Comparison of ENCODE assay signal across 3 cellular contexts in the genomic region with DNA sequence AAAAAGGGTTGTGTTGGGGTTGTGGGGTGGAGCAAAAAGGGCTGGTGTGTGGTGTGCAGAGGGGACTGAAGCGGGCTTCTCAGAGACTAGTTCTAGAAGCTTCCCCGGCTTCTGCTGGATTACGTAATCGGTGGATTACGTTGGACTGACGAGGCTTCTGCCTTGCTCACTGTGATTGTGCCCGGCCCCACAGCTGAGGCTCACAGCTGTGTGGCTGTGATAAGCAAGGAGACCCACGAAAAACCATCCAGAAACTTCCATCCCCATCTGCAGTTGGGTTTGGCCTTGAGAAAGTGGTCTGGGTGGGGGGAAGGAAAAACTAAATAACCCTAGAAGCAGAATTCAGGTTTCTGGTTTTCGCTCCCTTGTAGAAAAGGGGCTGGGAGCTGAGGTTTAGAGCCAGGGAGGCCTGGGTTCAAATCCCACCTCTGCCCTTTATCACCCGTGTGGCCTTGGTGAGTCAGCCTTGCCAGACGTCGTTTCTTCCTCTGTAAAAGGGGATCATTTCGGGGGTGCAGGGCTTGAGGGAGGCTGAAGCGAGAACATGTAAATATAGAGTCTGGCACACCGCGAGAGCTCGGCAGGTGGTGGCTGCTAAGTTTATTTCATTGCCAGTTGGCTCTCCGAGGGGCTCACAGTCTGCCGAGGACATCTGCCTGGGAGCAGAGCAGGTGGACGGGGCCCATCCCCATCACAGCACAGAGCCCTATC.
TF ChIP-seq lines count a peak whose summit lies in the region.

No MANE protein-coding gene starts in this region.

TF ChIP-seq in GM23338, 12 proteins besides CTCF, POLR2A, EP300 and RAD21 (continues in another document):
- TF ChIP-seq JUNB (IDR thresholded peaks at IDR 0.05; ENCODE audit: unreplicated experiment): no peak
- TF ChIP-seq STAT1 (IDR thresholded peaks at IDR 0.05; ENCODE audit: unreplicated experiment): no peak
- TF ChIP-seq, protein P1, sequence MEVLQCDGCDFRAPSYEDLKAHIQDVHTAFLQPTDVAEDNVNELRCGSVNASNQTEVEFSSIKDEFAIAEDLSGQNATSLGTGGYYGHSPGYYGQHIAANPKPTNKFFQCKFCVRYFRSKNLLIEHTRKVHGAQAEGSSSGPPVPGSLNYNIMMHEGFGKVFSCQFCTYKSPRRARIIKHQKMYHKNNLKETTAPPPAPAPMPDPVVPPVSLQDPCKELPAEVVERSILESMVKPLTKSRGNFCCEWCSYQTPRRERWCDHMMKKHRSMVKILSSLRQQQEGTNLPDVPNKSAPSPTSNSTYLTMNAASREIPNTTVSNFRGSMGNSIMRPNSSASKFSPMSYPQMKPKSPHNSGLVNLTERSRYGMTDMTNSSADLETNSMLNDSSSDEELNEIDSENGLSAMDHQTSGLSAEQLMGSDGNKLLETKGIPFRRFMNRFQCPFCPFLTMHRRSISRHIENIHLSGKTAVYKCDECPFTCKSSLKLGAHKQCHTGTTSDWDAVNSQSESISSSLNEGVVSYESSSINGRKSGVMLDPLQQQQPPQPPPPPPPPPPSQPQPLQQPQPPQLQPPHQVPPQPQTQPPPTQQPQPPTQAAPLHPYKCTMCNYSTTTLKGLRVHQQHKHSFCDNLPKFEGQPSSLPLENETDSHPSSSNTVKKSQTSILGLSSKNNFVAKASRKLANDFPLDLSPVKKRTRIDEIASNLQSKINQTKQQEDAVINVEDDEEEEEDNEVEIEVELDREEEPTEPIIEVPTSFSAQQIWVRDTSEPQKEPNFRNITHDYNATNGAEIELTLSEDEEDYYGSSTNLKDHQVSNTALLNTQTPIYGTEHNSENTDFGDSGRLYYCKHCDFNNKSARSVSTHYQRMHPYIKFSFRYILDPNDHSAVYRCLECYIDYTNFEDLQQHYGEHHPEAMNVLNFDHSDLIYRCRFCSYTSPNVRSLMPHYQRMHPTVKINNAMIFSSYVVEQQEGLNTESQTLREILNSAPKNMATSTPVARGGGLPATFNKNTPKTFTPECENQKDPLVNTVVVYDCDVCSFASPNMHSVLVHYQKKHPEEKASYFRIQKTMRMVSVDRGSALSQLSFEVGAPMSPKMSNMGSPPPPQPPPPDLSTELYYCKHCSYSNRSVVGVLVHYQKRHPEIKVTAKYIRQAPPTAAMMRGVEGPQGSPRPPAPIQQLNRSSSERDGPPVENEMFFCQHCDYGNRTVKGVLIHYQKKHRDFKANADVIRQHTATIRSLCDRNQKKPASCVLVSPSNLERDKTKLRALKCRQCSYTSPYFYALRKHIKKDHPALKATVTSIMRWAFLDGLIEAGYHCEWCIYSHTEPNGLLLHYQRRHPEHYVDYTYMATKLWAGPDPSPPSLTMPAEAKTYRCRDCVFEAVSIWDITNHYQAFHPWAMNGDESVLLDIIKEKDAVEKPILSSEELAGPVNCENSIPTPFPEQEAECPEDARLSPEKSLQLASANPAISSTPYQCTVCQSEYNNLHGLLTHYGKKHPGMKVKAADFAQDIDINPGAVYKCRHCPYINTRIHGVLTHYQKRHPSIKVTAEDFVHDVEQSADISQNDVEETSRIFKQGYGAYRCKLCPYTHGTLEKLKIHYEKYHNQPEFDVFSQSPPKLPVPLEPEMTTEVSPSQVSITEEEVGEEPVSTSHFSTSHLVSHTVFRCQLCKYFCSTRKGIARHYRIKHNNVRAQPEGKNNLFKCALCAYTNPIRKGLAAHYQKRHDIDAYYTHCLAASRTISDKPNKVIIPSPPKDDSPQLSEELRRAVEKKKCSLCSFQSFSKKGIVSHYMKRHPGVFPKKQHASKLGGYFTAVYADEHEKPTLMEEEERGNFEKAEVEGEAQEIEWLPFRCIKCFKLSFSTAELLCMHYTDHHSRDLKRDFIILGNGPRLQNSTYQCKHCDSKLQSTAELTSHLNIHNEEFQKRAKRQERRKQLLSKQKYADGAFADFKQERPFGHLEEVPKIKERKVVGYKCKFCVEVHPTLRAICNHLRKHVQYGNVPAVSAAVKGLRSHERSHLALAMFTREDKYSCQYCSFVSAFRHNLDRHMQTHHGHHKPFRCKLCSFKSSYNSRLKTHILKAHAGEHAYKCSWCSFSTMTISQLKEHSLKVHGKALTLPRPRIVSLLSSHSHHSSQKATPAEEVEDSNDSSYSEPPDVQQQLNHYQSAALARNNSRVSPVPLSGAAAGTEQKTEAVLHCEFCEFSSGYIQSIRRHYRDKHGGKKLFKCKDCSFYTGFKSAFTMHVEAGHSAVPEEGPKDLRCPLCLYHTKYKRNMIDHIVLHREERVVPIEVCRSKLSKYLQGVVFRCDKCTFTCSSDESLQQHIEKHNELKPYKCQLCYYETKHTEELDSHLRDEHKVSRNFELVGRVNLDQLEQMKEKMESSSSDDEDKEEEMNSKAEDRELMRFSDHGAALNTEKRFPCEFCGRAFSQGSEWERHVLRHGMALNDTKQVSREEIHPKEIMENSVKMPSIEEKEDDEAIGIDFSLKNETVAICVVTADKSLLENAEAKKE (CRISPR knock-in tag; IDR thresholded peaks at IDR 0.05): no peak
- no peak for TF ChIP-seq EZH2phosphoT487 (IDR thresholded peaks at IDR 0.05; ENCODE audit: unreplicated experiment)
- TF ChIP-seq EZH2 (IDR thresholded peaks at IDR 0.05; ENCODE audit: low read depth, unreplicated experiment): no peak

TF ChIP-seq in K562, 482 proteins besides CTCF, POLR2A, EP300 and RAD21 (continues in another document):
- TF ChIP-seq, protein P2, sequence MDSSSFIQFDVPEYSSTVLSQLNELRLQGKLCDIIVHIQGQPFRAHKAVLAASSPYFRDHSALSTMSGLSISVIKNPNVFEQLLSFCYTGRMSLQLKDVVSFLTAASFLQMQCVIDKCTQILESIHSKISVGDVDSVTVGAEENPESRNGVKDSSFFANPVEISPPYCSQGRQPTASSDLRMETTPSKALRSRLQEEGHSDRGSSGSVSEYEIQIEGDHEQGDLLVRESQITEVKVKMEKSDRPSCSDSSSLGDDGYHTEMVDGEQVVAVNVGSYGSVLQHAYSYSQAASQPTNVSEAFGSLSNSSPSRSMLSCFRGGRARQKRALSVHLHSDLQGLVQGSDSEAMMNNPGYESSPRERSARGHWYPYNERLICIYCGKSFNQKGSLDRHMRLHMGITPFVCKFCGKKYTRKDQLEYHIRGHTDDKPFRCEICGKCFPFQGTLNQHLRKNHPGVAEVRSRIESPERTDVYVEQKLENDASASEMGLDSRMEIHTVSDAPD (CRISPR knock-in tag; IDR thresholded peaks at IDR 0.05): no peak
- TF ChIP-seq KDM2B (CRISPR knock-in tag; IDR thresholded peaks at IDR 0.05) (no peak), SMARCA4 (IDR thresholded peaks at IDR 0.05) (peak; percentile 55; the same call in 1 of the 2 replicates), JUN (IDR thresholded peaks at IDR 0.05; ENCODE audit: borderline replicate concordance, low read depth, low read length) (0 out of 2 replicates have a peak, but pooled peaks have one; percentile 52), JUN (CRISPR knock-in tag; IDR thresholded peaks at IDR 0.05; ENCODE audit: borderline replicate concordance) (no peak), PYGO2 (tag; IDR thresholded peaks at IDR 0.05) (no peak), ATF1 (CRISPR knock-in tag; IDR thresholded peaks at IDR 0.05) (no peak), ATF1 (tag; IDR thresholded peaks at IDR 0.05) (peak; percentile 69), TAL1 (IDR thresholded peaks at IDR 0.05) (peak; percentile 89), TCF7 (IDR thresholded peaks at IDR 0.05; ENCODE audit: borderline replicate concordance) (no peak), ATF7 (IDR thresholded peaks at IDR 0.05) (peak; percentile 95), MTA2 (IDR thresholded peaks at IDR 0.05; ENCODE audit: low read depth) (peak; percentile 71), HDAC6 (IDR thresholded peaks at IDR 0.05; ENCODE audit: low read depth, low read length) (no peak), NR1H2 (CRISPR knock-in tag; IDR thresholded peaks at IDR 0.05) (no peak), KLF13 (tag; IDR thresholded peaks at IDR 0.05; ENCODE audit: borderline replicate concordance, low read depth) (no peak), TGIF2 (CRISPR knock-in tag; IDR thresholded peaks at IDR 0.05) (no peak), GATA2 (CRISPR knock-in tag; IDR thresholded peaks at IDR 0.05) (no peak; the same call in 1 of the 2 replicates), SP2 (IDR thresholded peaks at IDR 0.05; ENCODE audit: extremely low read depth, low read depth, low read length, poor library complexity, severe bottlenecking) (no peak)
- TF ChIP-seq, protein P3, sequence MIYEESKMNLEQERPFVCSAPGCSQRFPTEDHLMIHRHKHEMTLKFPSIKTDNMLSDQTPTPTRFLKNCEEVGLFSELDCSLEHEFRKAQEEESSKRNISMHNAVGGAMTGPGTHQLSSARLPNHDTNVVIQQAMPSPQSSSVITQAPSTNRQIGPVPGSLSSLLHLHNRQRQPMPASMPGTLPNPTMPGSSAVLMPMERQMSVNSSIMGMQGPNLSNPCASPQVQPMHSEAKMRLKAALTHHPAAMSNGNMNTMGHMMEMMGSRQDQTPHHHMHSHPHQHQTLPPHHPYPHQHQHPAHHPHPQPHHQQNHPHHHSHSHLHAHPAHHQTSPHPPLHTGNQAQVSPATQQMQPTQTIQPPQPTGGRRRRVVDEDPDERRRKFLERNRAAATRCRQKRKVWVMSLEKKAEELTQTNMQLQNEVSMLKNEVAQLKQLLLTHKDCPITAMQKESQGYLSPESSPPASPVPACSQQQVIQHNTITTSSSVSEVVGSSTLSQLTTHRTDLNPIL (CRISPR knock-in tag; IDR thresholded peaks at IDR 0.05): no peak
- TF ChIP-seq, protein P4, sequence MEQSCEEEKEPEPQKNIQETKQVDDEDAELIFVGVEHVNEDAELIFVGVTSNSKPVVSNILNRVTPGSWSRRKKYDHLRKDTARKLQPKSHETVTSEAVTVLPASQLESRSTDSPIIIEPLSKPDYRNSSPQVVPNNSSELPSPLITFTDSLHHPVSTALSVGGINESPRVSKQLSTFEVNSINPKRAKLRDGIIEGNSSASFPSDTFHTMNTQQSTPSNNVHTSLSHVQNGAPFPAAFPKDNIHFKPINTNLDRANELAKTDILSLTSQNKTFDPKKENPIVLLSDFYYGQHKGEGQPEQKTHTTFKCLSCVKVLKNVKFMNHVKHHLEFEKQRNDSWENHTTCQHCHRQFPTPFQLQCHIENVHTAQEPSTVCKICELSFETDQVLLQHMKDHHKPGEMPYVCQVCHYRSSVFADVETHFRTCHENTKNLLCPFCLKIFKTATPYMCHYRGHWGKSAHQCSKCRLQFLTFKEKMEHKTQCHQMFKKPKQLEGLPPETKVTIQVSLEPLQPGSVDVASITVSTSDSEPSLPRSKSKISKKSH (CRISPR knock-in tag; IDR thresholded peaks at IDR 0.05): no peak

TF ChIP-seq in SK-N-SH, 30 proteins besides CTCF, POLR2A, EP300 and RAD21:
- TF ChIP-seq MXI1 (IDR thresholded peaks at IDR 0.05; ENCODE audit: low read depth, low read length): no peak
